ENCODE assay signal across 14 cellular contexts in genomic region chr2:130594011-130594410, GRCh38. TPM values are rescaled to one million over a fixed set of nuclear protein-coding genes. Genes with fewer than 3 reads are reported as not detected.
"Had no signal": no experiment of that assay in that cellular context is flagged by ENCODE, and none has a peak within 500 bp of the region (broad histone marks: within the 10 kb centered on the region; RNA-seq: fewer than 3 reads in every experiment).

No MANE protein-coding gene starts in this region.

RNA-seq across cellular contexts. Expression of gene CFC1, which starts 5.4 kb away (rescaled TPM):
- total RNA-seq: activated B cell treated with CpG ODN at 0.5 μM for 24 hours; activated CD4-positive, alpha-beta memory T cell treated with anti-CD3 and anti-CD28 coated beads for 36 hours; activated CD8-positive, alpha-beta memory T cell treated with anti-CD3 and anti-CD28 coated beads, Interleukin-2, amount 10 ng/mL, durations not matched to agents 7 days and 5 days; activated naive CD8-positive, alpha-beta T cell treated with anti-CD3 and anti-CD28 coated beads, Interleukin-2, amount 10 ng/mL, durations not matched to agents 7 days and 5 days; activated T-cell treated with anti-CD3 and anti-CD28 coated beads, Interleukin-2, amount 50 U/mL, for 72 hours; activated T-helper 17 cell treated with anti-CD3 and anti-CD28 coated beads, Interleukin-2, amount 50 U/mL, for 72 hours; ascending aorta; IMR-90; K562; M059J; OCI-LY7; PC-9; Right ventricle myocardium superior had no signal
- polyA plus RNA-seq: IMR-90, K562 had no signal

RNA-seq across cellular contexts. Expression of gene POTEJ, which starts 17.2 kb away (rescaled TPM):
- total RNA-seq: activated B cell treated with CpG ODN at 0.5 μM for 24 hours; activated CD4-positive, alpha-beta memory T cell treated with anti-CD3 and anti-CD28 coated beads for 36 hours; activated CD8-positive, alpha-beta memory T cell treated with anti-CD3 and anti-CD28 coated beads, Interleukin-2, amount 10 ng/mL, durations not matched to agents 7 days and 5 days; activated naive CD8-positive, alpha-beta T cell treated with anti-CD3 and anti-CD28 coated beads, Interleukin-2, amount 10 ng/mL, durations not matched to agents 7 days and 5 days; activated T-cell treated with anti-CD3 and anti-CD28 coated beads, Interleukin-2, amount 50 U/mL, for 72 hours; activated T-helper 17 cell treated with anti-CD3 and anti-CD28 coated beads, Interleukin-2, amount 50 U/mL, for 72 hours; ascending aorta; IMR-90; K562; M059J; PC-9; Right ventricle myocardium superior had no signal
- polyA plus RNA-seq: adipose tissue, IMR-90, K562 had no signal
